ENCODE assay signal across 1 cellular context in genomic region chr15:34657469-34658127, GRCh38.
TF ChIP-seq lines count a peak whose summit lies in the region.

No MANE protein-coding gene starts in this region.

TF ChIP-seq in K562, 482 proteins besides CTCF, POLR2A, EP300 and RAD21 (continued from another document and continues in another):
- no peak for TF ChIP-seq ELK3 (CRISPR knock-in tag; IDR thresholded peaks at IDR 0.05)
- TF ChIP-seq ATF4 (CRISPR knock-in tag; IDR thresholded peaks at IDR 0.05), result no peak
- no peak for TF ChIP-seq LARP7 (IDR thresholded peaks at IDR 0.05)
- no peak for TF ChIP-seq SETDB1 (IDR thresholded peaks at IDR 0.05; ENCODE audit: low read length)
- TF ChIP-seq CBX2 (IDR thresholded peaks at IDR 0.05; ENCODE audit: insufficient read depth, low read length, poor library complexity, severe bottlenecking), result no peak
- no peak for TF ChIP-seq POLR2H (tag; IDR thresholded peaks at IDR 0.05; ENCODE audit: low read depth)
- no peak for TF ChIP-seq ELK1 (CRISPR knock-in tag; IDR thresholded peaks at IDR 0.05)
- no peak for TF ChIP-seq JUN (IDR thresholded peaks at IDR 0.05; ENCODE audit: borderline replicate concordance, low read depth, low read length)
- TF ChIP-seq JUN (CRISPR knock-in tag; IDR thresholded peaks at IDR 0.05; ENCODE audit: borderline replicate concordance), result no peak
- peak; percentile 60; the same call in 1 of the 2 replicates for TF ChIP-seq MTA1 (IDR thresholded peaks at IDR 0.05; ENCODE audit: borderline replicate concordance)
- TF ChIP-seq GTF3C2 (IDR thresholded peaks at IDR 0.05; ENCODE audit: borderline replicate concordance, extremely low read depth, insufficient read length), result no peak
- TF ChIP-seq ETS2 (tag; IDR thresholded peaks at IDR 0.05; ENCODE audit: borderline replicate concordance, poor library complexity, severe bottlenecking), result no peak
- TF ChIP-seq KDM2B (CRISPR knock-in tag; IDR thresholded peaks at IDR 0.05), result no peak
- TF ChIP-seq BRD9 (IDR thresholded peaks at IDR 0.05; ENCODE audit: low read depth, partially characterized antibody), result peak; percentile 33
- no peak for TF ChIP-seq ZNF140 (CRISPR knock-in tag; IDR thresholded peaks at IDR 0.05)
- no peak for TF ChIP-seq ZNF707 (CRISPR knock-in tag; conservative IDR thresholded peaks at IDR 0.05)
- no peak for TF ChIP-seq CCAR2 (IDR thresholded peaks at IDR 0.05; ENCODE audit: low read depth, low read length)
- no peak for TF ChIP-seq COPS2 (conservative IDR thresholded peaks at IDR 0.05)
- TF ChIP-seq CREB1 (IDR thresholded peaks at IDR 0.05), result no peak
- TF ChIP-seq CREB1 (CRISPR knock-in tag; IDR thresholded peaks at IDR 0.05), result no peak
- TF ChIP-seq DDX20 (tag; IDR thresholded peaks at IDR 0.05; ENCODE audit: low read depth), result no peak
- TF ChIP-seq MCM2 (IDR thresholded peaks at IDR 0.05; ENCODE audit: low read depth), result no peak
- TF ChIP-seq CEBPG (CRISPR knock-in tag; IDR thresholded peaks at IDR 0.05), result peak; percentile 11; the same call in 1 of the 2 replicates
- TF ChIP-seq CEBPG (tag; conservative IDR thresholded peaks at IDR 0.05 in 1 of 2, IDR thresholded peaks at IDR 0.05 in 1 of 2), result no peak
- TF ChIP-seq TSHZ1 (CRISPR knock-in tag; IDR thresholded peaks at IDR 0.05), result no peak
- TF ChIP-seq MNT (conservative IDR thresholded peaks at IDR 0.05), result peak in 1 of 2 experiments; percentile 45; a peak in 3 of 4 replicates
- no peak for TF ChIP-seq SMARCA5 (IDR thresholded peaks at IDR 0.05)
- no peak for TF ChIP-seq THAP7 (CRISPR knock-in tag; IDR thresholded peaks at IDR 0.05)
- TF ChIP-seq TBL1XR1 (IDR thresholded peaks at IDR 0.05; ENCODE audit: low read length in 2 of 2), result peak in 1 of 2 experiments; percentile 84; a peak in 2 of 4 replicates
- no peak for TF ChIP-seq RHOXF2B (CRISPR knock-in tag; conservative IDR thresholded peaks at IDR 0.05)
- TF ChIP-seq PURB (CRISPR knock-in tag; IDR thresholded peaks at IDR 0.05; ENCODE audit: low read depth), result no peak
- TF ChIP-seq SNIP1 (IDR thresholded peaks at IDR 0.05; ENCODE audit: low read depth), result no peak
- TF ChIP-seq UBTF (IDR thresholded peaks at IDR 0.05; ENCODE audit: borderline replicate concordance in 1 of 2, low read depth in 2 of 2, low read length in 2 of 2), result no peak
- no peak for TF ChIP-seq ZNF436 (CRISPR knock-in tag; IDR thresholded peaks at IDR 0.05)
- TF ChIP-seq SRF (CRISPR knock-in tag; IDR thresholded peaks at IDR 0.05), result no peak
- TF ChIP-seq ZNF224 (CRISPR knock-in tag; IDR thresholded peaks at IDR 0.05), result no peak
- peak; percentile 89 for TF ChIP-seq KLF16 (IDR thresholded peaks at IDR 0.05)
- TF ChIP-seq CSDE1 (IDR thresholded peaks at IDR 0.05), result no peak
- TF ChIP-seq ELF2 (CRISPR knock-in tag; IDR thresholded peaks at IDR 0.05), result no peak
- no peak for TF ChIP-seq ZBTB49 (CRISPR knock-in tag; IDR thresholded peaks at IDR 0.05; ENCODE audit: borderline replicate concordance)
- TF ChIP-seq RBFOX2 (IDR thresholded peaks at IDR 0.05; ENCODE audit: low read depth, low read length), result no peak; the same call in 1 of the 2 replicates
- TF ChIP-seq PCBP1 (IDR thresholded peaks at IDR 0.05; ENCODE audit: low read depth, low read length, poor library complexity, severe bottlenecking), result no peak
- no peak for TF ChIP-seq TBP (optimal IDR thresholded peaks at IDR 0.05; ENCODE audit: low read depth, low read length)
- no peak for TF ChIP-seq ZNF133 (CRISPR knock-in tag; IDR thresholded peaks at IDR 0.05)
- no peak for TF ChIP-seq ZNF280B (CRISPR knock-in tag; IDR thresholded peaks at IDR 0.05)
